ENCODE assay signal across 10 cellular contexts in genomic region chr17:42438600-42439567, GRCh38. TPM values are rescaled to one million over a fixed set of nuclear protein-coding genes. Genes with fewer than 3 reads are reported as not detected.
DNase-seq lines count a peak whose midpoint lies in the region; ATAC-seq and TF ChIP-seq lines count a peak whose summit lies in the region.
"Had no signal": no experiment of that assay in that cellular context is flagged by ENCODE, and none has a peak within 500 bp of the region (broad histone marks: within the 10 kb centered on the region; RNA-seq: fewer than 3 reads in every experiment).

No MANE protein-coding gene starts in this region.

- H3K4me3 ChIP-seq in GM12864 (ENCODE audit: low read depth, low read length): no peak overlapping the region
- H3K4me3 ChIP-seq in brain microvascular endothelial cell (ENCODE audit: low read depth, low read length): no peak overlapping the region
- H3K4me3 ChIP-seq in dorsolateral prefrontal cortex: no peak overlapping the region

- no peaks in the 10 kb centered on the region for H3K36me3 Mint-ChIP-seq in osteocyte (ENCODE audit: unreplicated experiment)
- H3K36me3 Mint-ChIP-seq: natural killer cell treated with Interleukin-12 subunit alpha and Interleukin-12 subunit beta and Interleukin-15 and Interleukin-18, amount 100 ng/mL, for 72 hours had no signal

- H3K4me1 Mint-ChIP-seq in osteocyte (ENCODE audit: unreplicated experiment): peaks cover 13% of the 10 kb centered on the region

- no peak for DNase-seq in GM12864 (ENCODE audit: low read depth)
- DNase-seq in OCI-M1 (lab: John Stamatoyannopoulos, UW): peak; percentile 65
- peak; percentile 54 for DNase-seq in brain microvascular endothelial cell
- no peak for DNase-seq in osteocyte (ENCODE audit: extremely low spot score, unreplicated experiment)
- no peak for DNase-seq in dorsolateral prefrontal cortex
- no peak for DNase-seq in substantia nigra (lab: John Stamatoyannopoulos, UW)
- DNase-seq in pons (ENCODE audit: low spot score): no peak
- DNase-seq: trophoblast cell had no signal

- TF ChIP-seq CTCF in GM12864 (IDR thresholded peaks at IDR 0.05; ENCODE audit: low read depth, low read length, missing control alignments): peak; percentile 45
- TF ChIP-seq CTCF in brain microvascular endothelial cell (IDR thresholded peaks at IDR 0.05; ENCODE audit: low read depth, low read length, missing control alignments): peak; percentile 71
- peak; percentile 54 for TF ChIP-seq CTCF in osteocyte (IDR thresholded peaks at IDR 0.05)
- peak in 7 of 56 donors; percentile 11 to 22 (median 13) for TF ChIP-seq CTCF in dorsolateral prefrontal cortex (IDR thresholded peaks at IDR 0.05 in 54 of 56, conservative IDR thresholded peaks at IDR 0.05 in 2 of 56; ENCODE audit: low read depth in 1 of 56, partially characterized antibody in 56 of 56)

- in situ Hi-C loops in brain microvascular endothelial cell (cut with HindIII; ENCODE audit: low pct_ligation_motif_present, low sequenced_read_pairs): no loop called here

- intact Hi-C loops in dorsolateral prefrontal cortex (cut with DNase I): no loop called here

- H3K4me3 Mint-ChIP-seq in osteocyte (ENCODE audit: unreplicated experiment): no peak overlapping the region
- H3K4me3 Mint-ChIP-seq: natural killer cell treated with Interleukin-12 subunit alpha and Interleukin-12 subunit beta and Interleukin-15 and Interleukin-18, amount 100 ng/mL, for 72 hours had no signal

- ATAC-seq in HG03135 (IDR thresholded peaks at IDR 0.05; ENCODE audit: unreplicated experiment): no peak

- H3K27ac ChIP-seq in brain microvascular endothelial cell: no peak overlapping the region
- H3K27ac ChIP-seq in dorsolateral prefrontal cortex: no peak overlapping the region
- H3K27ac ChIP-seq in substantia nigra (ENCODE audit: low read depth, low read length, poor library complexity, severe bottlenecking): no peak overlapping the region

- H3K27ac Mint-ChIP-seq in osteocyte (ENCODE audit: unreplicated experiment): no peak overlapping the region
- H3K27ac Mint-ChIP-seq: natural killer cell treated with Interleukin-12 subunit alpha and Interleukin-12 subunit beta and Interleukin-15 and Interleukin-18, amount 100 ng/mL, for 72 hours had no signal

- no peaks in the 10 kb centered on the region for H3K27me3 Mint-ChIP-seq in osteocyte (ENCODE audit: unreplicated experiment)

- H3K36me3 ChIP-seq in brain microvascular endothelial cell (replicated peaks): no peaks in the 10 kb centered on the region

- no peaks in the 10 kb centered on the region for H3K27me3 ChIP-seq in brain microvascular endothelial cell (replicated peaks)
- H3K27me3 ChIP-seq in dorsolateral prefrontal cortex: no peaks in the 10 kb centered on the region

- no peaks in the 10 kb centered on the region for H3K9me3 Mint-ChIP-seq in osteocyte (ENCODE audit: unreplicated experiment)
- H3K9me3 Mint-ChIP-seq: natural killer cell treated with Interleukin-12 subunit alpha and Interleukin-12 subunit beta and Interleukin-15 and Interleukin-18, amount 100 ng/mL, for 72 hours had no signal

RNA-seq across cellular contexts. Expression of gene CAVIN1, which starts 15.8 kb away (rescaled TPM):
- total RNA-seq in osteocyte (487 and 510 TPM in 2 replicates), dorsolateral prefrontal cortex (10 to 100 TPM; 11.5 to 70.8 (median 30.0) TPM)

RNA-seq across cellular contexts. Expression of gene ATP6V0A1, which starts 19.8 kb away (rescaled TPM):
- total RNA-seq in osteocyte (63.2 and 67.1 TPM in 2 replicates), dorsolateral prefrontal cortex (100 to 1,000 TPM; 253 to 459 (median 379) TPM)

RNA-seq across cellular contexts. Expression of gene STAT3, which starts 50.6 kb away (rescaled TPM):
- 280 and 281 TPM in 2 replicates for total RNA-seq in osteocyte
- 100 to 1,000 TPM in 55 of 120 experiments, 10 to 100 TPM in 65; 57.7 to 203 (median 98.0) TPM for total RNA-seq in dorsolateral prefrontal cortex

Comparison
In these comparisons a context has a peak if more than half of its experiments do, and no peak if none do; other contexts are left out.
1. DNase-seq: peak in OCI-M1 (single experiment) and brain microvascular endothelial cell (single experiment); none in GM12864 (single experiment), osteocyte (single experiment), dorsolateral prefrontal cortex (0 of 10), substantia nigra (0 of 49) and pons (single experiment).